In the genomic region with DNA sequence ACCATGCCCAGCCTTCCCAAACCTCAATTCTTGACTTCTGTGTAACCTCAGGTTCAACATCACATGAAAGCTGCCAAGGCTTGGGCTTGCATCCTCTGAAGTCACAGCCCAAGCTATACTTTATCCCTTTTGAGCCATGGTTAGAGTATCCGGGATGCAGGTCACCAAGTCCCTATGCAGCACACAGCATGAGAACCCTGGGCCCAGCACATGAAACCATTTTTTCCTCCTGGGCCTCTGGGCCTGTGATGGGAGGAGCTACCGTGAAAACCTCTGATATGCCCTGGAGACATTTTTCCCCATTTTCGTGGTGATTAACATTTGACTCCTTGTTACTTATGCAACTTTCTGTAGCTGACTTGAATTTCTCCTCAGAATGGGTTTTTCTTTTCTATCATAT, we compare ENCODE assay signal across 27 cellular contexts. TPM values are rescaled to one million over a fixed set of nuclear protein-coding genes. Genes with fewer than 3 reads are reported as not detected.
"Had no signal": no experiment of that assay in that cellular context is flagged by ENCODE, and none has a peak within 500 bp of the region (broad histone marks: within the 10 kb centered on the region; RNA-seq: fewer than 3 reads in every experiment).

No MANE protein-coding gene starts in this region.

- H2AFZ ChIP-seq: hepatocyte had no signal

- H3K79me2 ChIP-seq: hepatocyte had no signal

- DNase-seq: colonic mucosa; cortex of kidney; effector CD8-positive, alpha-beta T cell; effector memory CD8-positive, alpha-beta T cell; endodermal cell; foreskin keratinocyte; heart left ventricle; hypothalamus; left cardiac atrium; left lung; left ventricle myocardium superior; lower lobe of right lung; mesenchymal stem cell; mucosa of descending colon; naive B cell had no signal

- H3K9me3 ChIP-seq: colonic mucosa, esophagus muscularis mucosa had no signal

- H3K4me2 ChIP-seq: hepatocyte had no signal

- H3K36me3 ChIP-seq: colonic mucosa, esophagus muscularis mucosa, gastroesophageal sphincter, heart left ventricle, left lung, lower lobe of right lung had no signal

- H3K4me1 ChIP-seq: colonic mucosa, esophagus muscularis mucosa, foreskin keratinocyte, gastroesophageal sphincter, heart left ventricle, left lung, lower lobe of right lung had no signal

- H3K4me3 ChIP-seq: colonic mucosa, esophagus muscularis mucosa, gastroesophageal sphincter, heart left ventricle, hepatocyte, left lung, lower lobe of right lung, mucosa of descending colon had no signal

- H3K27me3 ChIP-seq: colonic mucosa, esophagus muscularis mucosa, foreskin keratinocyte, gastroesophageal sphincter, heart left ventricle, hepatocyte, left lung had no signal

- H3K27ac ChIP-seq: colonic mucosa, esophagus muscularis mucosa, foreskin keratinocyte, gastroesophageal sphincter, heart left ventricle, hepatocyte, left lung, lower lobe of right lung had no signal

- FAIRE-seq: endometrium, endothelial cell of umbilical vein, frontal cortex, islet of Langerhans, keratinocyte had no signal

- ATAC-seq: effector memory CD8-positive, alpha-beta T cell; foreskin keratinocyte; gastroesophageal sphincter; heart left ventricle; left cardiac atrium; left lung; left ventricle myocardium superior; lower lobe of right lung; mucosa of descending colon had no signal

RNA-seq across cellular contexts. Expression of gene DIO2, which starts 25.8 kb away (rescaled TPM):
- total RNA-seq: dermis microvascular lymphatic vessel endothelial cell, epithelial cell of proximal tubule, kidney epithelial cell, lung microvascular endothelial cell had no signal
